ENCODE assay signal across 11 cellular contexts in the genomic region with DNA sequence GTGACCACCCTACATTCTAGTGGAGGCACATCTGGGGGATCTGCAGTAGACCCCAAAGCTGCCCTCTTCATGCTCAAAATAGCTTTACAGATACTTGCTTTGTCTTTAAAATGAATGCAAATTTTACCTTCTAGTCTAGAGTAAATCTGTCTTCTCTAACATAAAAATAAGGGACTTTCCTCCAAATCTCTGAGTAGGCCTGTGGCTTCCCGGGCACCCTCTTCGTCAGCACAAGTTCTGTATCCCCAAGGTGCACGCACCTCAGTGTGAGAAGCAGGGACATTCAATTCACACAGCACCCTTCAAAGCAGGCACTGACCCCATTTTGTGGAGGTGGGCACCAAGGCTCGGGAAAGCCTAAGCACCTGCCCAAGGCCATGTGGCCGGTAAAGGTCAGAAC. TPM values are rescaled to one million over a fixed set of nuclear protein-coding genes. Genes with fewer than 3 reads are reported as not detected.
DNase-seq lines count a peak whose midpoint lies in the region; ATAC-seq and TF ChIP-seq lines count a peak whose summit lies in the region.
"Had no signal": no experiment of that assay in that cellular context is flagged by ENCODE, and none has a peak within 500 bp of the region (broad histone marks: within the 10 kb centered on the region; RNA-seq: fewer than 3 reads in every experiment).

No MANE protein-coding gene starts in this region.

- H3K4me1 Mint-ChIP-seq in activated CD8-positive, alpha-beta memory T cell treated with anti-CD3 and anti-CD28 coated beads, Interleukin-2, amount 10 ng/mL, durations not matched to agents 7 days and 5 days: peaks cover 68% of the 10 kb centered on the region
- peaks cover 47 to 59% of the 10 kb centered on the region in 2 donors for H3K4me1 Mint-ChIP-seq in effector memory CD8-positive, alpha-beta T cell (ENCODE audit: low read depth in 2 of 2)

- 0 out of 2 replicates have a peak, but pooled peaks have one; percentile 20 for TF ChIP-seq POLR2A in Raji (IDR thresholded peaks at IDR 0.05; ENCODE audit: insufficient read depth, low read depth, low read length)

- no peak for DNase-seq in activated CD8-positive, alpha-beta memory T cell treated with anti-CD3 and anti-CD28 coated beads, Interleukin-2, amount 10 ng/mL, durations not matched to agents 7 days and 5 days
- DNase-seq in activated CD8-positive, alpha-beta memory T cell treated with anti-CD3 and anti-CD28 coated beads for 24 hours: no peak
- DNase-seq in effector memory CD8-positive, alpha-beta T cell: no peak
- DNase-seq in amniotic stem cell (lab: John Stamatoyannopoulos, UW) (no peak), epidermal melanocyte (ENCODE audit: insufficient read length, low spot score) (no peak)
- no peak for DNase-seq in effector CD4-positive, alpha-beta T cell
- DNase-seq: MG63, NCI-H526, SW 1271 had no signal

- peak overlapping the region; percentile 66 for H3K27ac ChIP-seq in temporal lobe (ENCODE audit: low read depth, low read length)

- no peaks in the 10 kb centered on the region for H3K27me3 Mint-ChIP-seq in activated CD8-positive, alpha-beta memory T cell treated with anti-CD3 and anti-CD28 coated beads, Interleukin-2, amount 10 ng/mL, durations not matched to agents 7 days and 5 days
- H3K27me3 Mint-ChIP-seq in effector memory CD8-positive, alpha-beta T cell: no peaks in the 10 kb centered on the region

- H3K27ac Mint-ChIP-seq in activated CD8-positive, alpha-beta memory T cell treated with anti-CD3 and anti-CD28 coated beads, Interleukin-2, amount 10 ng/mL, durations not matched to agents 7 days and 5 days: peak overlapping the region; percentile 72
- peak overlapping the region; percentile 85 to 98 for H3K27ac Mint-ChIP-seq in effector memory CD8-positive, alpha-beta T cell

- H3K36me3 Mint-ChIP-seq in activated CD8-positive, alpha-beta memory T cell treated with anti-CD3 and anti-CD28 coated beads, Interleukin-2, amount 10 ng/mL, durations not matched to agents 7 days and 5 days: peaks cover 55% of the 10 kb centered on the region
- H3K36me3 Mint-ChIP-seq in effector memory CD8-positive, alpha-beta T cell (ENCODE audit: insufficient read depth): peaks cover 84% of the 10 kb centered on the region

- no peaks in the 10 kb centered on the region for H3K9me3 Mint-ChIP-seq in activated CD8-positive, alpha-beta memory T cell treated with anti-CD3 and anti-CD28 coated beads, Interleukin-2, amount 10 ng/mL, durations not matched to agents 7 days and 5 days (ENCODE audit: low read depth)
- H3K9me3 Mint-ChIP-seq in effector memory CD8-positive, alpha-beta T cell: no peaks in the 10 kb centered on the region

- CTCF ChIA-PET in activated CD8-positive, alpha-beta memory T cell treated with anti-CD3 and anti-CD28 coated beads, Interleukin-2, amount 10 ng/mL, durations not matched to agents 7 days and 5 days (lab: Charles Lee): interaction anchor here (1.2 to 17.1 kb wide), 35 partner anchors 11 to 203 kb away, joined by 3 to 372 read pairs (median 9); partner anchors contain the start of genes GPATCH4, IQGAP3, MEF2D and NAXE

- ATAC-seq in activated CD8-positive, alpha-beta memory T cell treated with anti-CD3 and anti-CD28 coated beads, Interleukin-2, amount 10 ng/mL, durations not matched to agents 7 days and 5 days: no peak
- peak; percentile 28 for ATAC-seq in effector memory CD8-positive, alpha-beta T cell (replicated peaks)

- H3K4me3 Mint-ChIP-seq in activated CD8-positive, alpha-beta memory T cell treated with anti-CD3 and anti-CD28 coated beads, Interleukin-2, amount 10 ng/mL, durations not matched to agents 7 days and 5 days: peak overlapping the region; percentile 3
- H3K4me3 Mint-ChIP-seq in effector memory CD8-positive, alpha-beta T cell: peak overlapping the region; percentile 51 to 70

RNA-seq across cellular contexts. Expression of gene MEF2D, which starts 19.0 kb away (rescaled TPM):
- total RNA-seq in activated CD8-positive, alpha-beta memory T cell treated with anti-CD3 and anti-CD28 coated beads, Interleukin-2, amount 10 ng/mL, durations not matched to agents 7 days and 5 days: 10 to 100 TPM; 57.1 to 63.1 TPM
- total RNA-seq in temporal lobe: 6.9 TPM
